ENCODE assay signal across 20 cellular contexts in genomic region chr7:133699390-133699789, GRCh38.
"Had no signal": no experiment of that assay in that cellular context is flagged by ENCODE, and none has a peak within 500 bp of the region (broad histone marks: within the 10 kb centered on the region; RNA-seq: fewer than 3 reads in every experiment).

No MANE protein-coding gene starts in this region.

- H3K27me3 Mint-ChIP-seq: activated CD4-positive, alpha-beta memory T cell treated with anti-CD3 and anti-CD28 coated beads for 36 hours; activated naive CD8-positive, alpha-beta T cell treated with anti-CD3 and anti-CD28 coated beads for 36 hours; activated T-helper 17 cell treated with anti-CD3 and anti-CD28 coated beads, Interleukin-2, amount 50 U/mL, for 72 hours; effector memory CD8-positive, alpha-beta T cell; stimulated activated memory B cell treated with anti-CD40 and anti-IgM and Interleukin-4, amounts not matched to agents 10 μg/mL and 1 μg/mL and 100 μg/mL, for 72 hours had no signal

- DNase-seq: activated CD4-positive, alpha-beta memory T cell treated with anti-CD3 and anti-CD28 coated beads for 36 hours; activated CD4-positive, alpha-beta T cell treated with anti-CD3 and anti-CD28 coated beads for 4 hours; activated naive CD4-positive, alpha-beta T cell; activated naive CD8-positive, alpha-beta T cell treated with anti-CD3 and anti-CD28 coated beads for 36 hours; activated T-cell treated with anti-CD3 and anti-CD28 coated beads, Interleukin-2, amount 50 U/mL, for 1 hour; amygdala; caudate nucleus; effector memory CD8-positive, alpha-beta T cell; esophagus squamous epithelium; mesendoderm; nephron progenitor cell; nucleus accumbens; sigmoid colon; spleen; stimulated activated CD4-positive, alpha-beta T cell treated with anti-CD3 and anti-CD28 coated beads, Interleukin-4, amount 100 ng/mL, for 4 hours had no signal

- H3K36me3 ChIP-seq: esophagus squamous epithelium, sigmoid colon, spleen, thoracic aorta had no signal

- H3K4me1 Mint-ChIP-seq: activated T-helper 17 cell treated with anti-CD3 and anti-CD28 coated beads, Interleukin-2, amount 50 U/mL, for 72 hours; stimulated activated memory B cell treated with anti-CD40 and anti-IgM and Interleukin-4, amounts not matched to agents 10 μg/mL and 1 μg/mL and 100 μg/mL, for 72 hours had no signal

- ATAC-seq: activated T-helper 17 cell treated with anti-CD3 and anti-CD28 coated beads, Interleukin-2, amount 50 U/mL, for 72 hours; effector memory CD8-positive, alpha-beta T cell; stimulated activated memory B cell treated with anti-CD40 and anti-IgM and Interleukin-4, amounts not matched to agents 10 μg/mL and 1 μg/mL and 100 μg/mL, for 72 hours; WTC11 had no signal

- H3K9me3 ChIP-seq: esophagus squamous epithelium, sigmoid colon, spleen, thoracic aorta had no signal

- H3K4me3 ChIP-seq: esophagus squamous epithelium, sigmoid colon, spleen, thoracic aorta had no signal

- H3K36me3 Mint-ChIP-seq: activated naive CD8-positive, alpha-beta T cell treated with anti-CD3 and anti-CD28 coated beads for 36 hours; brain; WTC11 had no signal

- H3K9me3 Mint-ChIP-seq: activated CD4-positive, alpha-beta memory T cell treated with anti-CD3 and anti-CD28 coated beads for 36 hours; activated T-helper 17 cell treated with anti-CD3 and anti-CD28 coated beads, Interleukin-2, amount 50 U/mL, for 72 hours; brain; effector memory CD8-positive, alpha-beta T cell; nephron progenitor cell; stimulated activated memory B cell treated with anti-CD40 and anti-IgM and Interleukin-4, amounts not matched to agents 10 μg/mL and 1 μg/mL and 100 μg/mL, for 72 hours; WTC11 had no signal

- H3K27ac Mint-ChIP-seq: activated CD4-positive, alpha-beta memory T cell treated with anti-CD3 and anti-CD28 coated beads for 36 hours; activated naive CD8-positive, alpha-beta T cell treated with anti-CD3 and anti-CD28 coated beads for 36 hours; activated T-helper 17 cell treated with anti-CD3 and anti-CD28 coated beads, Interleukin-2, amount 50 U/mL, for 72 hours; brain; effector memory CD8-positive, alpha-beta T cell; nephron progenitor cell; stimulated activated memory B cell treated with anti-CD40 and anti-IgM and Interleukin-4, amounts not matched to agents 10 μg/mL and 1 μg/mL and 100 μg/mL, for 72 hours; WTC11 had no signal

- H3K27ac ChIP-seq: esophagus squamous epithelium, sigmoid colon, spleen, thoracic aorta had no signal

- H3K4me1 ChIP-seq: esophagus squamous epithelium, sigmoid colon had no signal

- H3K4me3 Mint-ChIP-seq: activated CD4-positive, alpha-beta memory T cell treated with anti-CD3 and anti-CD28 coated beads for 36 hours; activated naive CD8-positive, alpha-beta T cell treated with anti-CD3 and anti-CD28 coated beads for 36 hours; activated T-helper 17 cell treated with anti-CD3 and anti-CD28 coated beads, Interleukin-2, amount 50 U/mL, for 72 hours; brain; effector memory CD8-positive, alpha-beta T cell; nephron progenitor cell; stimulated activated memory B cell treated with anti-CD40 and anti-IgM and Interleukin-4, amounts not matched to agents 10 μg/mL and 1 μg/mL and 100 μg/mL, for 72 hours; WTC11 had no signal

- H3K27me3 ChIP-seq: esophagus squamous epithelium, sigmoid colon, spleen had no signal
